ENCODE assay signal across 10 cellular contexts in genomic region chrX:13123247-13123856, GRCh38.
A peak's percentile ranks its signal among the peaks of the same experiment; 100 is the strongest.
DNase-seq lines count a peak whose midpoint lies in the region; ATAC-seq and TF ChIP-seq lines count a peak whose summit lies in the region.
"Had no signal": no experiment of that assay in that cellular context is flagged by ENCODE, and none has a peak within 500 bp of the region (broad histone marks: within the 10 kb centered on the region; RNA-seq: fewer than 3 reads in every experiment).

No MANE protein-coding gene starts in this region.

- H3K9me3 Mint-ChIP-seq in HFFc6 = no peaks in the 10 kb centered on the region

- no peaks in the 10 kb centered on the region for H3K36me3 ChIP-seq in DND-41 (ENCODE audit: insufficient read depth, low read length)
- H3K36me3 ChIP-seq in OCI-LY7 (ENCODE audit: insufficient read depth, low read length) = no peaks in the 10 kb centered on the region
- no peaks in the 10 kb centered on the region for H3K36me3 ChIP-seq in skeletal muscle tissue (ENCODE audit: control insufficient read depth in 3 of 3, insufficient read depth in 3 of 3, low read length in 3 of 3)
- H3K36me3 ChIP-seq: esophagus squamous epithelium had no signal

- DNase-seq in DND-41 (peak; percentile 39), OCI-LY7 (ENCODE audit: low spot score) (no peak), coronary artery (ENCODE audit: low spot score) (no peak), NCI-H1694 (lab: John Stamatoyannopoulos, UW) (no peak), HFFc6 (no peak)
- DNase-seq: activated CD4-positive, CD25-positive, alpha-beta regulatory T cell treated with anti-CD3 and anti-CD28 coated beads, Interleukin-2, amount 50 U/mL, for 72 hours; esophagus squamous epithelium; GOT3 had no signal

- no peaks in the 10 kb centered on the region for H3K9me2 ChIP-seq in OCI-LY7 (ENCODE audit: insufficient read depth, low read length)

- 0 out of 2 replicates have a peak, but pooled peaks cover 3% of the 10 kb centered on the region for H3K36me3 Mint-ChIP-seq in HFFc6 (ENCODE audit: low read depth)

- no peaks in the 10 kb centered on the region for H3K27me3 ChIP-seq in DND-41 (ENCODE audit: insufficient read depth, low read length, poor library complexity)
- no peaks in the 10 kb centered on the region for H3K27me3 ChIP-seq in skeletal muscle tissue (ENCODE audit: control insufficient read depth in 3 of 3, insufficient read depth in 3 of 3, low read length in 3 of 3)
- H3K27me3 ChIP-seq: esophagus squamous epithelium had no signal

- H3K27ac Mint-ChIP-seq in HFFc6 = no peak overlapping the region

- ATAC-seq in DND-41 (ENCODE audit: insufficient read depth, low read depth) (peak; percentile 72), HG03045 (IDR thresholded peaks at IDR 0.05; ENCODE audit: unreplicated experiment) (no peak)

- H4K20me1 ChIP-seq in DND-41 (ENCODE audit: insufficient read depth, low read length) = no peaks in the 10 kb centered on the region
- H4K20me1 ChIP-seq in OCI-LY7 (ENCODE audit: insufficient read depth, low read length) = no peaks in the 10 kb centered on the region

- H3K9ac ChIP-seq in DND-41 (ENCODE audit: low read depth, low read length) = peak overlapping the region; percentile 42
- no peak overlapping the region for H3K9ac ChIP-seq in skeletal muscle tissue (ENCODE audit: low read depth in 1 of 3, low read length in 3 of 3)

- H2AFZ ChIP-seq in DND-41 (ENCODE audit: low read depth, low read length) (peak overlapping the region; percentile 43; the same call in 1 of the 2 replicates), OCI-LY7 (ENCODE audit: low read length) (no peak overlapping the region)

- H3K79me2 ChIP-seq in DND-41 (ENCODE audit: insufficient read depth, low read length) (no peaks in the 10 kb centered on the region), OCI-LY7 (ENCODE audit: insufficient read depth, low read depth, low read length) (no peaks in the 10 kb centered on the region)

- no peak overlapping the region for H3K4me3 Mint-ChIP-seq in HFFc6

- H3K9me3 ChIP-seq in DND-41 (ENCODE audit: insufficient read depth, low read length, severe bottlenecking) (no peaks in the 10 kb centered on the region), OCI-LY7 (ENCODE audit: low read length) (no peaks in the 10 kb centered on the region), skeletal muscle tissue (ENCODE audit: control insufficient read depth in 3 of 3, low read length in 3 of 3) (no peaks in the 10 kb centered on the region)
- H3K9me3 ChIP-seq: esophagus squamous epithelium had no signal

- intact Hi-C loops in OCI-LY7 (cut with micrococcal nuclease; ENCODE audit: unreplicated experiment) = no loop called here

- peaks cover 76% of the 10 kb centered on the region for H3K4me1 Mint-ChIP-seq in HFFc6 (ENCODE audit: low read depth)

- H3K27ac ChIP-seq in DND-41 (ENCODE audit: low read length) (peak overlapping the region; percentile 88), OCI-LY7 (ENCODE audit: low read depth, low read length, poor library complexity, severe bottlenecking) (no peak overlapping the region), coronary artery (peak overlapping the region; percentile 21 to 59), skeletal muscle tissue (ENCODE audit: low read depth, low read length) (peak overlapping the region; percentile 3)

- peak overlapping the region; percentile 42; the same call in 1 of the 2 replicates for H3K4me2 ChIP-seq in DND-41 (ENCODE audit: insufficient read depth, low read length)
- H3K4me2 ChIP-seq in OCI-LY7 (ENCODE audit: low read length) = peak overlapping the region; percentile 5; the same call in 1 of the 2 replicates

- TF ChIP-seq CTCF in DND-41 (IDR thresholded peaks at IDR 0.05; ENCODE audit: borderline replicate concordance, extremely low read depth, low read length, poor library complexity, severe bottlenecking) (no peak), OCI-LY7 (conservative IDR thresholded peaks at IDR 0.05; ENCODE audit: low read length) (no peak), coronary artery (IDR thresholded peaks at IDR 0.05) (no peak), HFFc6 (IDR thresholded peaks at IDR 0.05) (no peak)

- no TSS peak for BruUV-seq in OCI-LY7 (replicated peaks; lab: Mats Ljungman, UMichigan)

- H3K27me3 Mint-ChIP-seq in HFFc6 (ENCODE audit: insufficient read depth) = no peaks in the 10 kb centered on the region

- CTCF ChIA-PET in OCI-LY7 (lab: Charles Lee; ENCODE audit: unreplicated experiment) = no interaction called here

- H3K4me3 ChIP-seq in DND-41 (ENCODE audit: low read depth in 1 of 2, low read length in 2 of 2) (no peak overlapping the region), OCI-LY7 (ENCODE audit: low read depth, low read length, poor library complexity, severe bottlenecking) (no peak overlapping the region), coronary artery (no peak overlapping the region), skeletal muscle tissue (ENCODE audit: low read length in 3 of 3) (no peak overlapping the region)
- H3K4me3 ChIP-seq: esophagus squamous epithelium had no signal

- H3K4me1 ChIP-seq in DND-41 (ENCODE audit: insufficient read depth, low read length) = peaks cover 34% of the 10 kb centered on the region
- no peaks in the 10 kb centered on the region for H3K4me1 ChIP-seq in OCI-LY7 (ENCODE audit: insufficient read depth, low read length, poor library complexity, severe bottlenecking)
- H3K4me1 ChIP-seq in skeletal muscle tissue (ENCODE audit: control insufficient read depth in 3 of 3, insufficient read depth in 3 of 3, low read length in 3 of 3) = peaks cover 0 to 3% (median 0%) of the 10 kb centered on the region in 3 donors

- POLR2A ChIA-PET in OCI-LY7 (lab: Charles Lee) = no interaction called here
